In the genomic region with DNA sequence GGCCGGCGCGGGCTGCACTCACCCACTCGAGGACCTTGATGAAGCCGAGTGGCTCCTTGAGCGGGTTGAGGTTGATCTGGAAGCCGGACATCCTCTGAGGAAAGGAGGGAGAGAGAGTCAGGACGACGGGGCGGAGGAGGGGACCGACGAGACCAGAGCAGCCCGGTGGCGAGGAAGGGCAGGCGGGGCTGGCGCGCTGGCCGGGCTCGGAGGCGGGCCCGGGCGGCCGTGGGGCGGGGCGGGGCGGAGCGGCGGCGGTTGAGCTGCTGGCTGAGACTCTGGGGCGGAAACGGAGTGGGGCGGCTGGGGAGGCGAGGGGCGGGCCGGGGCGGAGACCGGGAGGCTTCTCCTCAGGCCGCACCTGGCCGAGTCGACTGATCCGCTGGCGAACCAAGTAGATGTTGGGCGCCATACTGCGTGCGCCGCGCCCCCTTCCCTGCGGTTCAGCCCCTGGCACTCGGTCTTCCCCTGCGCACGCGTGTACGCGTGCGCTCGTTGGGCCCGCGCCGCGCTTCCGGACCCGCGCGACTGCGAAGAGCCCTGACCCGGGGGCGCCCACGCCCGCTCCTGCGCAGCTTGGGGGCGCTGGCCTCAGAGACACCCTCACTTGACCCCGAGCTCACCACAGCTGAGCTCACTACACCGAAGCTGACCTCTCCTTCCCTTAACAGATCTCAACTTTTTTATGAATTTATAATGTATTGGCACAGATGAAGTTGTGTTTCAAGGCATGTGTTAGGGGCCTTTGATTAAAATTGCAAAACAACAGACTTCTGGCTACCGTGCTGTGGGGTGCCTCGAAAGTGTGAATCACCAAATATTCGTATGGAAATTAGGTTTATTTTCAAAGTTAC, we compare ENCODE assay signal across 1 cellular context.
TF ChIP-seq lines count a peak whose summit lies in the region.

A gene (minus strand): TSS at position 195 of the 854 bp plus-strand sequence. CDS start 104 bp downstream, at position 91.

TF ChIP-seq in WTC11, 78 proteins besides CTCF, POLR2A, EP300 and RAD21 (continued from another document):
- TF ChIP-seq, protein P1, sequence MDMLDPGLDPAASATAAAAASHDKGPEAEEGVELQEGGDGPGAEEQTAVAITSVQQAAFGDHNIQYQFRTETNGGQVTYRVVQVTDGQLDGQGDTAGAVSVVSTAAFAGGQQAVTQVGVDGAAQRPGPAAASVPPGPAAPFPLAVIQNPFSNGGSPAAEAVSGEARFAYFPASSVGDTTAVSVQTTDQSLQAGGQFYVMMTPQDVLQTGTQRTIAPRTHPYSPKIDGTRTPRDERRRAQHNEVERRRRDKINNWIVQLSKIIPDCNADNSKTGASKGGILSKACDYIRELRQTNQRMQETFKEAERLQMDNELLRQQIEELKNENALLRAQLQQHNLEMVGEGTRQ (CRISPR knock-in tag; IDR thresholded peaks at IDR 0.05): no peak
- TF ChIP-seq, protein P2, sequence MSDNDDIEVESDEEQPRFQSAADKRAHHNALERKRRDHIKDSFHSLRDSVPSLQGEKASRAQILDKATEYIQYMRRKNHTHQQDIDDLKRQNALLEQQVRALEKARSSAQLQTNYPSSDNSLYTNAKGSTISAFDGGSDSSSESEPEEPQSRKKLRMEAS (CRISPR knock-in tag; IDR thresholded peaks at IDR 0.05): peak; percentile 39; the same call in 1 of the 2 replicates
- TF ChIP-seq, protein P3, sequence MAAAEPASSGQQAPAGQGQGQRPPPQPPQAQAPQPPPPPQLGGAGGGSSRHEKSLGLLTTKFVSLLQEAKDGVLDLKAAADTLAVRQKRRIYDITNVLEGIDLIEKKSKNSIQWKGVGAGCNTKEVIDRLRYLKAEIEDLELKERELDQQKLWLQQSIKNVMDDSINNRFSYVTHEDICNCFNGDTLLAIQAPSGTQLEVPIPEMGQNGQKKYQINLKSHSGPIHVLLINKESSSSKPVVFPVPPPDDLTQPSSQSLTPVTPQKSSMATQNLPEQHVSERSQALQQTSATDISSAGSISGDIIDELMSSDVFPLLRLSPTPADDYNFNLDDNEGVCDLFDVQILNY (CRISPR knock-in tag; IDR thresholded peaks at IDR 0.05): peak; percentile 34; the same call in 1 of the 2 replicates
- TF ChIP-seq FOXP1 (CRISPR knock-in tag; IDR thresholded peaks at IDR 0.05; ENCODE audit: borderline replicate concordance): 0 out of 2 replicates have a peak, but pooled peaks have one; percentile 12
- TF ChIP-seq ETV6 (CRISPR knock-in tag; IDR thresholded peaks at IDR 0.05): no peak; the same call in none of the 2 replicates
- no peak for TF ChIP-seq SMAD3 (CRISPR knock-in tag; IDR thresholded peaks at IDR 0.05; ENCODE audit: borderline replicate concordance)
- no peak for TF ChIP-seq ZBTB21 (CRISPR knock-in tag; IDR thresholded peaks at IDR 0.05; ENCODE audit: borderline replicate concordance)
- TF ChIP-seq, protein P4, sequence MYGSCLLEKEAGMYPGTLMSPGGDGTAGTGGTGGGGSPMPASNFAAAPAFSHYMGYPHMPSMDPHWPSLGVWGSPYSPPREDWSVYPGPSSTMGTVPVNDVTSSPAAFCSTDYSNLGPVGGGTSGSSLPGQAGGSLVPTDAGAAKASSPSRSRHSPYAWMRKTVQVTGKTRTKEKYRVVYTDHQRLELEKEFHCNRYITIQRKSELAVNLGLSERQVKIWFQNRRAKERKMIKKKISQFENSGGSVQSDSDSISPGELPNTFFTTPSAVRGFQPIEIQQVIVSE (CRISPR knock-in tag; IDR thresholded peaks at IDR 0.05; ENCODE audit: borderline replicate concordance): no peak
- TF ChIP-seq, protein P5, sequence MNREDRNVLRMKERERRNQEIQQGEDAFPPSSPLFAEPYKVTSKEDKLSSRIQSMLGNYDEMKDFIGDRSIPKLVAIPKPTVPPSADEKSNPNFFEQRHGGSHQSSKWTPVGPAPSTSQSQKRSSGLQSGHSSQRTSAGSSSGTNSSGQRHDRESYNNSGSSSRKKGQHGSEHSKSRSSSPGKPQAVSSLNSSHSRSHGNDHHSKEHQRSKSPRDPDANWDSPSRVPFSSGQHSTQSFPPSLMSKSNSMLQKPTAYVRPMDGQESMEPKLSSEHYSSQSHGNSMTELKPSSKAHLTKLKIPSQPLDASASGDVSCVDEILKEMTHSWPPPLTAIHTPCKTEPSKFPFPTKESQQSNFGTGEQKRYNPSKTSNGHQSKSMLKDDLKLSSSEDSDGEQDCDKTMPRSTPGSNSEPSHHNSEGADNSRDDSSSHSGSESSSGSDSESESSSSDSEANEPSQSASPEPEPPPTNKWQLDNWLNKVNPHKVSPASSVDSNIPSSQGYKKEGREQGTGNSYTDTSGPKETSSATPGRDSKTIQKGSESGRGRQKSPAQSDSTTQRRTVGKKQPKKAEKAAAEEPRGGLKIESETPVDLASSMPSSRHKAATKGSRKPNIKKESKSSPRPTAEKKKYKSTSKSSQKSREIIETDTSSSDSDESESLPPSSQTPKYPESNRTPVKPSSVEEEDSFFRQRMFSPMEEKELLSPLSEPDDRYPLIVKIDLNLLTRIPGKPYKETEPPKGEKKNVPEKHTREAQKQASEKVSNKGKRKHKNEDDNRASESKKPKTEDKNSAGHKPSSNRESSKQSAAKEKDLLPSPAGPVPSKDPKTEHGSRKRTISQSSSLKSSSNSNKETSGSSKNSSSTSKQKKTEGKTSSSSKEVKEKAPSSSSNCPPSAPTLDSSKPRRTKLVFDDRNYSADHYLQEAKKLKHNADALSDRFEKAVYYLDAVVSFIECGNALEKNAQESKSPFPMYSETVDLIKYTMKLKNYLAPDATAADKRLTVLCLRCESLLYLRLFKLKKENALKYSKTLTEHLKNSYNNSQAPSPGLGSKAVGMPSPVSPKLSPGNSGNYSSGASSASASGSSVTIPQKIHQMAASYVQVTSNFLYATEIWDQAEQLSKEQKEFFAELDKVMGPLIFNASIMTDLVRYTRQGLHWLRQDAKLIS (CRISPR knock-in tag; IDR thresholded peaks at IDR 0.05; ENCODE audit: borderline replicate concordance): no peak
- no peak for TF ChIP-seq ESRRA (CRISPR knock-in tag; IDR thresholded peaks at IDR 0.05; ENCODE audit: borderline replicate concordance)
- TF ChIP-seq NFE2L1 (CRISPR knock-in tag; IDR thresholded peaks at IDR 0.05): no peak
- TF ChIP-seq JAZF1 (CRISPR knock-in tag; IDR thresholded peaks at IDR 0.05): no peak
- TF ChIP-seq ZNF396 (CRISPR knock-in tag; IDR thresholded peaks at IDR 0.05; ENCODE audit: borderline replicate concordance): no peak
- TF ChIP-seq MXD4 (CRISPR knock-in tag; IDR thresholded peaks at IDR 0.05; ENCODE audit: borderline replicate concordance): no peak
- TF ChIP-seq IRF2 (CRISPR knock-in tag; IDR thresholded peaks at IDR 0.05; ENCODE audit: borderline replicate concordance, low read depth): no peak
- TF ChIP-seq, protein P6, sequence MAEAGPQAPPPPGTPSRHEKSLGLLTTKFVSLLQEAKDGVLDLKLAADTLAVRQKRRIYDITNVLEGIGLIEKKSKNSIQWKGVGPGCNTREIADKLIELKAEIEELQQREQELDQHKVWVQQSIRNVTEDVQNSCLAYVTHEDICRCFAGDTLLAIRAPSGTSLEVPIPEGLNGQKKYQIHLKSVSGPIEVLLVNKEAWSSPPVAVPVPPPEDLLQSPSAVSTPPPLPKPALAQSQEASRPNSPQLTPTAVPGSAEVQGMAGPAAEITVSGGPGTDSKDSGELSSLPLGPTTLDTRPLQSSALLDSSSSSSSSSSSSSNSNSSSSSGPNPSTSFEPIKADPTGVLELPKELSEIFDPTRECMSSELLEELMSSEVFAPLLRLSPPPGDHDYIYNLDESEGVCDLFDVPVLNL (CRISPR knock-in tag; IDR thresholded peaks at IDR 0.05; ENCODE audit: borderline replicate concordance, low read depth): no peak
- TF ChIP-seq NR1H2 (CRISPR knock-in tag; IDR thresholded peaks at IDR 0.05): no peak
- TF ChIP-seq ZNF416 (CRISPR knock-in tag; IDR thresholded peaks at IDR 0.05): no peak
- no peak for TF ChIP-seq OVOL2 (CRISPR knock-in tag; IDR thresholded peaks at IDR 0.05; ENCODE audit: borderline replicate concordance)
- TF ChIP-seq CBFB (CRISPR knock-in tag; IDR thresholded peaks at IDR 0.05; ENCODE audit: low read depth): no peak
